Comparison of ENCODE assay signal across 20 cellular contexts in genomic region chr15:63458021-63458420, GRCh38. TPM values are rescaled to one million over a fixed set of nuclear protein-coding genes. Genes with fewer than 3 reads are reported as not detected.
DNase-seq lines count a peak whose midpoint lies in the region; ATAC-seq, FAIRE-seq and TF ChIP-seq lines count a peak whose summit lies in the region.
"Had no signal": no experiment of that assay in that cellular context is flagged by ENCODE, and none has a peak within 500 bp of the region (broad histone marks: within the 10 kb centered on the region; RNA-seq: fewer than 3 reads in every experiment).

No MANE protein-coding gene starts in this region.

- TF ChIP-seq RAD21 in HepG2 (CRISPR knock-in tag; IDR thresholded peaks at IDR 0.05) (no peak), K562 (CRISPR knock-in tag; conservative IDR thresholded peaks at IDR 0.05 in 1 of 2, IDR thresholded peaks at IDR 0.05 in 1 of 2) (no peak)

- TF ChIP-seq EP300 in HepG2 (IDR thresholded peaks at IDR 0.05; ENCODE audit: low read depth in 2 of 2, low read length in 2 of 2) (no peak), HepG2 (CRISPR knock-in tag; IDR thresholded peaks at IDR 0.05; ENCODE audit: borderline replicate concordance) (no peak), K562 (IDR thresholded peaks at IDR 0.05; ENCODE audit: low read length) (no peak)

- H3K27me3 ChIP-seq in HepG2 (ENCODE audit: control insufficient read depth in 1 of 2, insufficient read depth in 2 of 2, low read length in 2 of 2): no peaks in the 10 kb centered on the region; a peak in 2 of 5 replicates
- H3K27me3 ChIP-seq in right lobe of liver: no peaks in the 10 kb centered on the region
- H3K27me3 ChIP-seq in K562 (ENCODE audit: control insufficient read depth in 2 of 2, insufficient read depth in 2 of 2, low read length in 2 of 2): no peaks in the 10 kb centered on the region; a peak in 1 of 5 replicates
- no peaks in the 10 kb centered on the region for H3K27me3 ChIP-seq in neutrophil
- H3K27me3 ChIP-seq in spleen (replicated peaks in 1 of 7): no peaks in the 10 kb centered on the region

- POLR2A ChIA-PET in HepG2 (lab: Yijun Ruan, JAX): no interaction called here
- POLR2A ChIA-PET in K562 (lab: Yijun Ruan, JAX): no interaction called here

- in situ Hi-C loops in HepG2 (cut with HindIII; ENCODE audit: extremely low pct_ligation_motif_present, low pct_unique_long_range_greater_than_20kb) (no loop called here), K562 (cut with MboI) (loop anchor here (25.0 kb wide), 1 partner anchor 604 kb away; no protein-coding TSS in a partner anchor)

- H3K4me2 ChIP-seq in HepG2 (ENCODE audit: low read depth, low read length) (no peak overlapping the region), K562 (ENCODE audit: insufficient read depth, low read length) (no peak overlapping the region)
- H3K4me2 ChIP-seq: GM23338 had no signal

- no peak overlapping the region for H2AFZ ChIP-seq in HepG2 (ENCODE audit: low read length)
- H2AFZ ChIP-seq in K562 (ENCODE audit: low read depth, low read length): no peak overlapping the region
- H2AFZ ChIP-seq: GM23338 had no signal

- no peaks in the 10 kb centered on the region for H3K79me2 ChIP-seq in HepG2 (ENCODE audit: insufficient read depth, low read length)
- no peaks in the 10 kb centered on the region for H3K79me2 ChIP-seq in K562 (ENCODE audit: control insufficient read depth, insufficient read depth, low read length)

- H3K9me3 ChIP-seq in HepG2 (ENCODE audit: low read length): no peaks in the 10 kb centered on the region
- H3K9me3 ChIP-seq in right lobe of liver: no peaks in the 10 kb centered on the region
- no peaks in the 10 kb centered on the region; the same call in 1 of the 2 replicates for H3K9me3 ChIP-seq in K562 (replicated peaks; ENCODE audit: control insufficient read depth, insufficient read depth, low read depth, low read length)
- H3K9me3 ChIP-seq in neutrophil: no peaks in the 10 kb centered on the region
- H3K9me3 ChIP-seq in spleen: peaks cover 0 to 3% (median 0%) of the 10 kb centered on the region in 8 donors

- H3K27ac ChIP-seq in HepG2 (ENCODE audit: extremely low read length, insufficient read depth, low read length): no peak overlapping the region
- H3K27ac ChIP-seq in right lobe of liver: no peak overlapping the region
- H3K27ac ChIP-seq in K562 (ENCODE audit: extremely low read depth, low read depth, low read length): no peak overlapping the region
- peak overlapping the region; percentile 40 for H3K27ac ChIP-seq in neutrophil
- no peak overlapping the region for H3K27ac ChIP-seq in spleen

- no peak for FAIRE-seq in HepG2 (lab: Jason Lieb, UNC)
- FAIRE-seq in K562 (lab: Jason Lieb, UNC): no peak
- FAIRE-seq: D721Med, GM12878, GM18507 had no signal

- H3K4me1 ChIP-seq in HepG2 (ENCODE audit: insufficient read depth, low read length) (peaks cover 32% of the 10 kb centered on the region), right lobe of liver (no peaks in the 10 kb centered on the region), K562 (replicated peaks in 1 of 2; ENCODE audit: control insufficient read depth in 2 of 2, insufficient read depth in 2 of 2, low read length in 2 of 2) (peaks cover 0 to 5% of the 10 kb centered on the region in 2 experiments; a peak in 2 of 5 replicates), neutrophil (ENCODE audit: control insufficient read depth in 1 of 2, insufficient read depth in 1 of 2, low read depth in 1 of 2, low read length in 1 of 2) (peaks cover 16% of the 10 kb centered on the region in 2 experiments), spleen (peaks cover 0 to 29% (median 3%) of the 10 kb centered on the region in 6 donors)
- H3K4me1 ChIP-seq: HAP-1 had no signal

- TF ChIP-seq POLR2A in HepG2 (IDR thresholded peaks at IDR 0.05; ENCODE audit: insufficient read depth in 1 of 2, low read depth in 2 of 2, low read length in 2 of 2) (no peak), right lobe of liver (IDR thresholded peaks at IDR 0.05) (no peak), K562 (conservative IDR thresholded peaks at IDR 0.05) (no peak), spleen (IDR thresholded peaks at IDR 0.05) (no peak)

- no peak overlapping the region for H3K9ac ChIP-seq in HepG2 (ENCODE audit: insufficient read depth, low read depth, low read length)
- H3K9ac ChIP-seq in K562 (ENCODE audit: insufficient read depth in 1 of 2, low read depth in 2 of 2, low read length in 2 of 2): no peak overlapping the region

- H3K9me1 ChIP-seq in K562 (ENCODE audit: control insufficient read depth, insufficient read depth, low read length): no peaks in the 10 kb centered on the region

- no peak for DNase-seq in HepG2 (ENCODE audit: low spot score)
- DNase-seq in right lobe of liver: no peak
- DNase-seq in CD1c-positive myeloid dendritic cell (ENCODE audit: extremely low spot score): peak; percentile 59
- no peak for DNase-seq in K562 (ENCODE audit: extremely low read depth in 1 of 4, low spot score in 3 of 4)
- DNase-seq in spleen: no peak
- DNase-seq in NCI-H1694 (lab: John Stamatoyannopoulos, UW): no peak
- DNase-seq: 8988T; CD4-positive, alpha-beta T cell; CD8-positive, alpha-beta memory T cell; DMS 273 treated with DMSO at 0.1 percent for 48 hours; DMS79; EL; GDM1; HFFc6 had no signal

- WGBS in HepG2 (ENCODE audit: low lambda C conversion rate): 64% methylated on average over 5 of the region's 5 CpGs
- 92% methylated on average over 5 of the region's 5 CpGs for WGBS in right lobe of liver (ENCODE audit: insufficient coverage, low coverage, low lambda C conversion rate, missing lambda C conversion rate)
- 30% methylated on average over 5 of the region's 5 CpGs for WGBS in K562 (ENCODE audit: insufficient coverage, low coverage, missing lambda C conversion rate)
- 78 to 89% (median 85%) methylated on average over 5 of the region's 5 CpGs for WGBS in spleen, 5 donors

- H3K36me3 ChIP-seq in HepG2 (replicated peaks in 1 of 2; ENCODE audit: control insufficient read depth in 1 of 2, insufficient read depth in 2 of 2, low read length in 2 of 2): no peaks in the 10 kb centered on the region
- H3K36me3 ChIP-seq in right lobe of liver: no peaks in the 10 kb centered on the region
- H3K36me3 ChIP-seq in K562 (ENCODE audit: control insufficient read depth, insufficient read depth, low read length): no peaks in the 10 kb centered on the region
- H3K36me3 ChIP-seq in neutrophil: no peaks in the 10 kb centered on the region
- no peaks in the 10 kb centered on the region for H3K36me3 ChIP-seq in spleen
- H3K36me3 ChIP-seq: HAP-1 had no signal

- H4K20me1 ChIP-seq in HepG2 (ENCODE audit: insufficient read depth, low read length) (no peaks in the 10 kb centered on the region), K562 (replicated peaks; ENCODE audit: control insufficient read depth, insufficient read depth, low read length) (no peaks in the 10 kb centered on the region)

- BruUV-seq in HepG2 (replicated peaks; lab: Mats Ljungman, UMichigan): no TSS peak
- no TSS peak for BruUV-seq in K562 (replicated peaks; lab: Mats Ljungman, UMichigan)

- TF ChIP-seq CTCF in HepG2 (CRISPR knock-in tag; IDR thresholded peaks at IDR 0.05) (no peak), right lobe of liver (IDR thresholded peaks at IDR 0.05) (no peak), K562 (IDR thresholded peaks at IDR 0.05 in 2 of 3, conservative IDR thresholded peaks at IDR 0.05 in 1 of 3; ENCODE audit: insufficient read depth in 2 of 3, low read depth in 1 of 3, low read length in 3 of 3) (no peak), neutrophil (IDR thresholded peaks at IDR 0.05) (no peak), spleen (IDR thresholded peaks at IDR 0.05 in 8 of 11, conservative IDR thresholded peaks at IDR 0.05 in 3 of 11) (no peak)

- intact Hi-C loops in HepG2 (cut with micrococcal nuclease; ENCODE audit: unreplicated experiment) (no loop called here), right lobe of liver (cut with DNase I) (no loop called here), K562 (cut with micrococcal nuclease) (no loop called here), spleen (cut with DNase I; ENCODE audit: low total_unique reads) (no loop called here)

- H3K4me3 ChIP-seq in HepG2 (replicated peaks in 1 of 3; ENCODE audit: insufficient read depth in 1 of 3, low read depth in 2 of 3, low read length in 3 of 3): no peak overlapping the region
- no peak overlapping the region for H3K4me3 ChIP-seq in right lobe of liver
- H3K4me3 ChIP-seq in K562: no peak overlapping the region
- H3K4me3 ChIP-seq in neutrophil (ENCODE audit: low read depth in 1 of 2, low read length in 1 of 2): no peak overlapping the region
- no peak overlapping the region for H3K4me3 ChIP-seq in spleen
- H3K4me3 ChIP-seq: GM12878, GM23338, HAP-1 had no signal

- ATAC-seq in HepG2: no peak
- ATAC-seq in right lobe of liver: no peak
- no peak for ATAC-seq in K562
- ATAC-seq: GM12878, GM23338 had no signal

- CTCF ChIA-PET in HepG2 (lab: Yijun Ruan, JAX; ENCODE audit: low intra/inter-chr PET ratio, low total read pairs): no interaction called here
- CTCF ChIA-PET in K562 (lab: Yijun Ruan, JAX; ENCODE audit: low intra/inter-chr PET ratio): no interaction called here

RNA-seq across cellular contexts. Expression of gene USP3, which starts 46.4 kb away (rescaled TPM):
- total RNA-seq in HepG2 (2016; rRNA removed; fragmentation: Illumina TruSeq; extraction: Trizol): 55.9 and 61.2 TPM in 2 replicates
- total RNA-seq in HepG2 (2016; cell fraction: cytosol; rRNA removed; fragmentation: Illumina TruSeq; extraction: Trizol; ENCODE audit: low read depth): 201 and 217 TPM in 2 replicates
- total RNA-seq in HepG2 (2016; cell fraction: insoluble cytoplasmic fraction; rRNA removed; fragmentation: Illumina TruSeq; extraction: Trizol): 52.9 and 64.6 TPM in 2 replicates
- total RNA-seq in HepG2 (2016; cell fraction: membrane; rRNA removed; fragmentation: Illumina TruSeq; extraction: Trizol): 111 and 117 TPM in 2 replicates
- total RNA-seq in HepG2 (2016; cell fraction: nucleus; rRNA removed; fragmentation: Illumina TruSeq; extraction: Trizol): 87.7 and 94.7 TPM in 2 replicates
- 14.3 and 16.0 TPM in 2 replicates for polyA plus RNA-seq in HepG2 (2011; rRNA removed)
- polyA plus RNA-seq in HepG2 (2011; cell fraction: cytosol; rRNA removed): 10.3 and 13.3 TPM in 2 replicates
- 39.8 and 44.5 TPM in 2 replicates for polyA plus RNA-seq in HepG2 (2011; cell fraction: nucleus; rRNA removed)
- 36.2 and 40.8 TPM in 2 replicates for polyA plus RNA-seq in HepG2 (2012)
- polyA plus RNA-seq in HepG2 (2016; cell fraction: cytosol; fragmentation: Illumina TruSeq; extraction: Trizol; ENCODE audit: low read depth): 10.3 and 13.7 TPM in 2 replicates
- 42.1 and 42.7 TPM in 2 replicates for polyA plus RNA-seq in HepG2 (2016; cell fraction: insoluble cytoplasmic fraction; fragmentation: Illumina TruSeq; extraction: Trizol; ENCODE audit: low read depth)
- polyA plus RNA-seq in HepG2 (2016; cell fraction: membrane; fragmentation: Illumina TruSeq; extraction: Trizol; ENCODE audit: low read depth): 25.5 and 25.9 TPM in 2 replicates
- polyA plus RNA-seq in HepG2 (2016; cell fraction: nucleus; fragmentation: Illumina TruSeq; extraction: Trizol; ENCODE audit: insufficient read depth, low read depth): 86.8 and 90.5 TPM in 2 replicates
- 30.9 and 34.8 TPM in 2 replicates for polyA minus RNA-seq in HepG2 (2011; rRNA and poly(A)+ RNA removed; ENCODE audit: low replicate concordance)
- polyA minus RNA-seq in HepG2 (2011; cell fraction: cytosol; rRNA and poly(A)+ RNA removed): 30.4 and 30.9 TPM in 2 replicates
- polyA minus RNA-seq in HepG2 (2011; cell fraction: nucleus; rRNA and poly(A)+ RNA removed): 88.7 and 110 TPM in 2 replicates
- total RNA-seq in right lobe of liver: 10 to 100 TPM; 21.9 to 33.8 (median 24.8) TPM
- total RNA-seq in K562 (2011; cell fraction: chromatin; rRNA removed; ENCODE audit: low replicate concordance): 55.7 and 143 TPM in 2 replicates
- total RNA-seq in K562 (2011; cell fraction: nucleolus; rRNA removed): 31.0 and 37.8 TPM in 2 replicates
- 72.7 and 100 TPM in 2 replicates for total RNA-seq in K562 (2011; cell fraction: nucleoplasm; rRNA removed)
- 21.7 and 31.2 TPM in 2 replicates for total RNA-seq in K562 (2014; rRNA removed)
- 49.7 and 50.3 TPM in 2 replicates for total RNA-seq in K562 (2014; rRNA removed; fragmentation: Illumina TruSeq; extraction: Trizol)
- 44.6 and 46.1 TPM in 2 replicates for total RNA-seq in K562 (2015; rRNA removed; fragmentation: Illumina TruSeq; extraction: Trizol)
- 48.8 and 54.3 TPM in 2 replicates for total RNA-seq in K562 (2021)
- 17.3 and 23.1 TPM in 2 replicates for polyA plus RNA-seq in K562 (2011; rRNA removed)
- polyA plus RNA-seq in K562 (2011; cell fraction: cytosol; rRNA removed): 12.0 and 15.1 TPM in 2 replicates
- polyA plus RNA-seq in K562 (2011; cell fraction: nucleus; rRNA removed): 47.4 and 78.4 TPM in 2 replicates
- polyA plus RNA-seq in K562 (2012): 29.3 and 55.6 TPM in 2 replicates
- polyA plus RNA-seq in K562 (2014; fragmentation: Illumina TruSeq; extraction: Trizol): 38.7 and 42.8 TPM in 2 replicates
- polyA plus RNA-seq in K562 (2014; fragmentation: Nextera tagmentation; extraction: Ambion mirVana): 10 to 100 TPM; 24.3 to 34.8 TPM
- polyA plus RNA-seq in K562 (2014; rRNA removed): 19.5 and 21.2 TPM in 2 replicates
- 35.6 and 53.7 TPM in 2 replicates for polyA minus RNA-seq in K562 (2011; rRNA and poly(A)+ RNA removed)
- 23.0 and 36.5 TPM in 2 replicates for polyA minus RNA-seq in K562 (2011; cell fraction: cytosol; rRNA and poly(A)+ RNA removed)
- polyA minus RNA-seq in K562 (2011; cell fraction: nucleus; rRNA and poly(A)+ RNA removed): 50.5 and 79.3 TPM in 2 replicates
- total RNA-seq in spleen: 100 to 1,000 TPM in 4 of 7 donors, 10 to 100 TPM in 3; 82.0 to 136 (median 112) TPM
- 10 to 100 TPM; 29.5 to 48.4 (median 38.4) TPM for polyA plus RNA-seq in spleen

Comparison
In these comparisons a context has a peak if more than half of its experiments do, and no peak if none do; other contexts are left out.
1. Of the 241 proteins assayed by ChIP-seq in both HepG2 and K562: peak only in HepG2: MAFF and MAFK; only in K562: none; in both: none; in neither: 239.